In genomic region chr3:122258757-122259371, GRCh38 we compare ENCODE assay signal across 8 cellular contexts.
DNase-seq lines count a peak whose midpoint lies in the region; ATAC-seq and TF ChIP-seq lines count a peak whose summit lies in the region.

No MANE protein-coding gene starts in this region.

- H3K27ac ChIP-seq in DOHH2 (ENCODE audit: low read depth, low read length) = no peak overlapping the region

- no peaks in the 10 kb centered on the region for H3K36me3 ChIP-seq in DOHH2 (ENCODE audit: control insufficient read depth, low read length)

- H3K4me3 ChIP-seq in DOHH2 (ENCODE audit: low read length) = no peak overlapping the region

- intact Hi-C loops in Right ventricle myocardium superior (cut with DNase I) = no loop called here

- DNase-seq in HT-29 (ENCODE audit: low spot score) = peak; percentile 77
- peak; percentile 4 for DNase-seq in OCI-M2 (lab: John Stamatoyannopoulos, UW; ENCODE audit: unreplicated experiment)
- DNase-seq in activated naive CD4-positive, alpha-beta T cell treated with Interleukin-2 at 50 U/mL for 16 hours = peak; percentile 69
- DNase-seq in Right ventricle myocardium superior = peak; percentile 82
- DNase-seq in renal cortical epithelial cell (ENCODE audit: low read depth) = peak; percentile 69

- 0 out of 2 replicates have a peak overlapping the region, but pooled peaks have one; percentile 10 for H3K4me2 ChIP-seq in DOHH2 (ENCODE audit: low read length)

- no peaks in the 10 kb centered on the region for H4K20me1 ChIP-seq in DOHH2 (ENCODE audit: control insufficient read depth, insufficient read depth, low read depth, low read length)

- no peaks in the 10 kb centered on the region for H3K9me2 ChIP-seq in DOHH2 (replicated peaks; ENCODE audit: control insufficient read depth, low read length)

- peaks cover 30% of the 10 kb centered on the region for H3K27me3 ChIP-seq in DOHH2 (ENCODE audit: control insufficient read depth, low read length)

- no peaks in the 10 kb centered on the region for H3K9me3 ChIP-seq in DOHH2 (ENCODE audit: control insufficient read depth, insufficient read depth, low read length)

- ATAC-seq in GM21390 (IDR thresholded peaks at IDR 0.05; ENCODE audit: unreplicated experiment) = peak; percentile 81
- ATAC-seq in Right ventricle myocardium superior (ENCODE audit: poor library complexity) = peak; percentile 96
- no peak for ATAC-seq in HG03095 (IDR thresholded peaks at IDR 0.05; ENCODE audit: unreplicated experiment)

- peak; percentile 77 for TF ChIP-seq CTCF in DOHH2 (IDR thresholded peaks at IDR 0.05; ENCODE audit: low read depth, low read length, poor library complexity, severe bottlenecking)

- no peaks in the 10 kb centered on the region for H3K4me1 ChIP-seq in DOHH2 (ENCODE audit: control insufficient read depth, low read length)

- H3K79me2 ChIP-seq in DOHH2 (ENCODE audit: control insufficient read depth, low read length) = no peaks in the 10 kb centered on the region

- no peaks in the 10 kb centered on the region for H3F3A ChIP-seq in DOHH2 (ENCODE audit: control insufficient read depth, insufficient read depth)

Comparison
In these comparisons a context has a peak if more than half of its experiments do, and no peak if none do; other contexts are left out.
1. DNase-seq: peak in every context shown above with its lines; median percentile 82 in Right ventricle myocardium superior; 77 in HT-29; 69 in activated naive CD4-positive, alpha-beta T cell treated with Interleukin-2 at 50 U/mL for 16 hours; 69 in renal cortical epithelial cell; 4 in OCI-M2.